6 cellular contexts compared by ENCODE assay signal in genomic region chr1:6395781-6396244, GRCh38. TPM values are rescaled to one million over a fixed set of nuclear protein-coding genes. Genes with fewer than 3 reads are reported as not detected.
"Had no signal": no experiment of that assay in that cellular context is flagged by ENCODE, and none has a peak within 500 bp of the region (broad histone marks: within the 10 kb centered on the region; RNA-seq: fewer than 3 reads in every experiment).

No MANE protein-coding gene starts in this region.

RNA-seq across cellular contexts. Expression of gene HES2, which starts 23.9 kb away (rescaled TPM):
- total RNA-seq: endodermal cell, esophagus muscularis mucosa, frontal cortex had no signal
- polyA plus RNA-seq: fibroblast of lung had no signal

RNA-seq across cellular contexts. Expression of gene ESPN, which starts 28.8 kb away (rescaled TPM):
- total RNA-seq: epithelial cell of proximal tubule, fibroblast of lung, fibroblast of villous mesenchyme, frontal cortex had no signal
- polyA plus RNA-seq: fibroblast of lung had no signal
